In genomic region chr1:172547071-172547470, GRCh38 we compare ENCODE assay signal across 26 cellular contexts. TPM values are rescaled to one million over a fixed set of nuclear protein-coding genes. Genes with fewer than 3 reads are reported as not detected.
DNase-seq lines count a peak whose midpoint lies in the region; ATAC-seq, FAIRE-seq and TF ChIP-seq lines count a peak whose summit lies in the region.
"Had no signal": no experiment of that assay in that cellular context is flagged by ENCODE, and none has a peak within 500 bp of the region (broad histone marks: within the 10 kb centered on the region; RNA-seq: fewer than 3 reads in every experiment).

No MANE protein-coding gene starts in this region.

- ATAC-seq in gastrocnemius medialis: no peak
- ATAC-seq: GM12878, GM23338 had no signal

- DNase-seq in NCI-H774 (lab: John Stamatoyannopoulos, UW) (peak; percentile 20), fibroblast of lung (ENCODE audit: low read depth in 2 of 2) (peak; percentile 33 to 50), myocyte (ENCODE audit: low read depth) (peak; percentile 8), sigmoid colon (no peak), NCI-H2171 (lab: John Stamatoyannopoulos, UW) (no peak), gastrocnemius medialis (no peak)
- DNase-seq: activated CD4-positive, alpha-beta T cell treated with anti-CD3 and anti-CD28 coated beads, Interleukin-2, amount 10 ng/mL, durations not matched to agents 24 days and 14 days; activated naive CD4-positive, alpha-beta T cell treated with anti-CD3 and anti-CD28 coated beads for 36 hours; islet precursor cell; NCI-H2029; NCI-H345; NCI-H82; nephron progenitor cell; ovary; retina; SJCRH30; stimulated activated CD4-positive, alpha-beta T cell treated with anti-CD3 and anti-CD28 coated beads, Interleukin-2, amount 100 ng/mL, for 24 hours; T1000; tibial artery; WERI-Rb-1 had no signal

- peak; percentile 33 for FAIRE-seq in G401.6 (lab: Jason Lieb, UNC)
- FAIRE-seq: colon, GM12878 had no signal

- no peak overlapping the region for H2AFZ ChIP-seq in fibroblast of lung (ENCODE audit: low read length)
- H2AFZ ChIP-seq: GM23338 had no signal

- H3K36me3 ChIP-seq in fibroblast of lung (ENCODE audit: control insufficient read depth, insufficient read depth, low read length) (no peaks in the 10 kb centered on the region), sigmoid colon (no peaks in the 10 kb centered on the region), gastrocnemius medialis (no peaks in the 10 kb centered on the region)
- H3K36me3 ChIP-seq: ovary, SJCRH30, tibial artery, WERI-Rb-1 had no signal

- 76 to 84% methylated on average over 3 of the region's 3 CpGs for WGBS in sigmoid colon, 2 donors

- no peak for TF ChIP-seq POLR2A in sigmoid colon (IDR thresholded peaks at IDR 0.05)
- TF ChIP-seq POLR2A in gastrocnemius medialis (IDR thresholded peaks at IDR 0.05): no peak

- in situ Hi-C loops in gastrocnemius medialis (cut with MboI; ENCODE audit: low sequenced_read_pairs in 4 of 4): loop anchor here in 2 of 4 donors (25.0 kb wide), 1 partner anchor 760 kb away; the partner anchor contains the start of gene METTL13 (in 2 of the 2)

- H3K27ac ChIP-seq in fibroblast of lung (ENCODE audit: insufficient read depth, low read length) (no peak overlapping the region), sigmoid colon (no peak overlapping the region), gastrocnemius medialis (no peak overlapping the region)
- H3K27ac ChIP-seq: BLaER1, ovary, SJCRH30, tibial artery, WERI-Rb-1 had no signal

- peaks cover 1% of the 10 kb centered on the region for H4K20me1 ChIP-seq in fibroblast of lung (ENCODE audit: control insufficient read depth, extremely low read depth, insufficient read depth, low read length)

- intact Hi-C loops in sigmoid colon (cut with DNase I): no loop called here
- intact Hi-C loops in gastrocnemius medialis (cut with DNase I; ENCODE audit: low total_unique reads): no loop called here

- TF ChIP-seq EP300 in sigmoid colon (IDR thresholded peaks at IDR 0.05): no peak

- no peak for TF ChIP-seq CTCF in fibroblast of lung (conservative IDR thresholded peaks at IDR 0.05 in 1 of 2, IDR thresholded peaks at IDR 0.05 in 1 of 2; ENCODE audit: low read depth in 1 of 2, low read length in 2 of 2)
- TF ChIP-seq CTCF in sigmoid colon (IDR thresholded peaks at IDR 0.05): no peak
- no peak for TF ChIP-seq CTCF in gastrocnemius medialis (IDR thresholded peaks at IDR 0.05 in 4 of 5, conservative IDR thresholded peaks at IDR 0.05 in 1 of 5)

- no peaks in the 10 kb centered on the region for H3K9me3 ChIP-seq in fibroblast of lung (ENCODE audit: control insufficient read depth, insufficient read depth, low read depth, low read length)
- no peaks in the 10 kb centered on the region for H3K9me3 ChIP-seq in sigmoid colon
- H3K9me3 ChIP-seq in gastrocnemius medialis: no peaks in the 10 kb centered on the region
- H3K9me3 ChIP-seq: BLaER1, ovary, SJCRH30, tibial artery had no signal

- no peak overlapping the region for H3K9ac ChIP-seq in fibroblast of lung (ENCODE audit: insufficient read depth, low read length)
- H3K9ac ChIP-seq: BLaER1 had no signal

- H3K27me3 ChIP-seq in fibroblast of lung (ENCODE audit: control insufficient read depth, insufficient read depth, low read length) (no peaks in the 10 kb centered on the region), sigmoid colon (no peaks in the 10 kb centered on the region), gastrocnemius medialis (no peaks in the 10 kb centered on the region)
- H3K27me3 ChIP-seq: BLaER1, ovary, SJCRH30, tibial artery had no signal

- H3K79me2 ChIP-seq in fibroblast of lung (ENCODE audit: control insufficient read depth, insufficient read depth, low read length): peaks cover 64% of the 10 kb centered on the region

- peak overlapping the region; percentile 62 for H3K4me2 ChIP-seq in fibroblast of lung (ENCODE audit: extremely low read depth, insufficient read depth, low read length)
- H3K4me2 ChIP-seq: BLaER1, GM23338, smooth muscle cell had no signal

- H3K4me1 ChIP-seq in fibroblast of lung (ENCODE audit: control insufficient read depth, extremely low read depth, insufficient read depth, low read length) (no peaks in the 10 kb centered on the region), sigmoid colon (peaks cover 0 to 64% (median 32%) of the 10 kb centered on the region in 4 donors), gastrocnemius medialis (peaks cover 12 to 14% of the 10 kb centered on the region in 2 donors)
- H3K4me1 ChIP-seq: SJCRH30 had no signal

- H3K4me3 ChIP-seq in fibroblast of lung (replicated peaks in 1 of 4; ENCODE audit: control extremely low read depth in 1 of 4, insufficient read depth in 1 of 4, low read depth in 3 of 4, low read length in 4 of 4) (no peak overlapping the region), sigmoid colon (no peak overlapping the region), gastrocnemius medialis (no peak overlapping the region)
- H3K4me3 ChIP-seq: BLaER1, GM12878, GM23338, ovary, SJCRH30, smooth muscle cell, tibial artery had no signal

RNA-seq across cellular contexts. Expression of gene SUCO, which starts 14.1 kb away (rescaled TPM):
- total RNA-seq in fibroblast of lung (22.6 and 25.8 TPM in 2 replicates), myocyte (36.3 and 36.8 TPM in 2 replicates), sigmoid colon (10 to 100 TPM; 27.4 to 36.6 (median 33.4) TPM), gastrocnemius medialis (10 to 100 TPM in 1 of 4 donors, 1 to 10 TPM in 3; 5.8 to 11.3 (median 6.4) TPM)
- polyA plus RNA-seq in fibroblast of lung (17.1 and 20.4 TPM in 2 replicates), sigmoid colon (1 to 10 TPM; 1.8 to 9.9 (median 2.1) TPM)
- polyA plus RNA-seq in fibroblast of lung (2012): 12.4 and 16.3 TPM in 2 replicates
- polyA minus RNA-seq in fibroblast of lung (ENCODE audit: low replicate concordance): 3.0 and 3.4 TPM in 2 replicates
- polyA plus RNA-seq in myocyte (2012): 8.2 TPM

Comparison
In these comparisons a context has a peak if more than half of its experiments do, and no peak if none do; other contexts are left out.
1. DNase-seq: peak in NCI-H774 (single experiment), fibroblast of lung (2 of 2) and myocyte (single experiment); none in sigmoid colon (single experiment), NCI-H2171 (single experiment) and gastrocnemius medialis (0 of 2).